19 cellular contexts compared by ENCODE assay signal in the genomic region with DNA sequence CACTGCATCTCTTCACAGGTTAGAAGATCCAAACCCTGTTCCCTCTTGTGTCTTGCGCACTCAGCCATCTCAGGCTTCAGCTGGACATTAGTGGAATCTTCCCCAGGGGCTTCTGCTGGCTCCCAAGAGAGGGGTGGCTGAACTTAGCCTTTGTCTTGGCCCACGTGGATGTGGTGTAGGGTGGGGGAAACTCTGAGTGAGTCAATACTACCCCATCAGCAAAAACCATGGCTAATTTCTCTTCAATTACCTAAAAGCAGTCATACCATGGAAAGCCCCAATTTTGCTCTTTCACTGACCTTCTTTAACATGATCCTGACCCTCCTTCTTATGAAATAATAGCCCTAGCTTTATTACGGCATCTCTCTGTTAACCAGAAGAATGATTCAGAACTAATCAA.
DNase-seq lines count a peak whose midpoint lies in the region; ATAC-seq and TF ChIP-seq lines count a peak whose summit lies in the region.
"Had no signal": no experiment of that assay in that cellular context is flagged by ENCODE, and none has a peak within 500 bp of the region (broad histone marks: within the 10 kb centered on the region; RNA-seq: fewer than 3 reads in every experiment).

No MANE protein-coding gene starts in this region.

- no peaks in the 10 kb centered on the region for H3K27me3 ChIP-seq in HAP-1 (ENCODE audit: low read depth)
- H3K27me3 ChIP-seq: gastrocnemius medialis, pancreas had no signal

- DNase-seq in GM10266 (ENCODE audit: extremely low spot score) (peak; percentile 17), HAP-1 (ENCODE audit: low spot score in 2 of 2) (no peak), left cardiac atrium (no peak), SHP77 (lab: John Stamatoyannopoulos, UW) (no peak)
- DNase-seq: activated CD4-positive, alpha-beta T cell treated with anti-CD3 and anti-CD28 coated beads for 1 hour; activated gamma-delta T cell; aorta; CD4-positive, CD25-positive, alpha-beta regulatory T cell; gastrocnemius medialis; left ventricle myocardium inferior; NCI-H1417; NCI-H226; pancreas; Right ventricle myocardium superior had no signal

- intact Hi-C loops in left cardiac atrium (cut with DNase I) = no loop called here

- TF ChIP-seq CTCF in GM10266 (IDR thresholded peaks at IDR 0.05; ENCODE audit: control insufficient read depth, insufficient read depth, low read depth, missing control alignments) = no peak

- no peaks in the 10 kb centered on the region for H3K9me3 ChIP-seq in HAP-1
- H3K9me3 ChIP-seq: gastrocnemius medialis, left ventricle myocardium inferior, pancreas had no signal

- no peaks in the 10 kb centered on the region for H3K4me1 ChIP-seq in HAP-1
- H3K4me1 ChIP-seq: gastrocnemius medialis, left ventricle myocardium inferior, pancreas had no signal

- in situ Hi-C loops in HAP-1 (cut with MboI; ENCODE audit: low sequenced_read_pairs) = no loop called here

- ATAC-seq in GM19035 (IDR thresholded peaks at IDR 0.05; ENCODE audit: unreplicated experiment) (peak; percentile 41), HG02642 (IDR thresholded peaks at IDR 0.05; ENCODE audit: poor library complexity, unreplicated experiment) (peak; percentile 75), HG03354 (IDR thresholded peaks at IDR 0.05; ENCODE audit: poor library complexity, severe bottlenecking, unreplicated experiment) (peak; percentile 82), left cardiac atrium (no peak), HG02970 (IDR thresholded peaks at IDR 0.05; ENCODE audit: low FRiP score, unreplicated experiment) (no peak)
- ATAC-seq: gastrocnemius medialis, pancreas had no signal

- no peaks in the 10 kb centered on the region for H3K36me3 ChIP-seq in HAP-1 (replicated peaks)
- H3K36me3 ChIP-seq: gastrocnemius medialis, left ventricle myocardium inferior, pancreas had no signal

- H3K4me3 ChIP-seq in HAP-1 = no peak overlapping the region
- H3K4me3 ChIP-seq: gastrocnemius medialis, left ventricle myocardium inferior, pancreas, skin epidermis had no signal

Comparison
In these comparisons a context has a peak if more than half of its experiments do, and no peak if none do; other contexts are left out.
1. ATAC-seq: peak in GM19035 (single experiment), HG02642 (single experiment) and HG03354 (single experiment); none in left cardiac atrium (0 of 2) and HG02970 (single experiment).